In the genomic region with DNA sequence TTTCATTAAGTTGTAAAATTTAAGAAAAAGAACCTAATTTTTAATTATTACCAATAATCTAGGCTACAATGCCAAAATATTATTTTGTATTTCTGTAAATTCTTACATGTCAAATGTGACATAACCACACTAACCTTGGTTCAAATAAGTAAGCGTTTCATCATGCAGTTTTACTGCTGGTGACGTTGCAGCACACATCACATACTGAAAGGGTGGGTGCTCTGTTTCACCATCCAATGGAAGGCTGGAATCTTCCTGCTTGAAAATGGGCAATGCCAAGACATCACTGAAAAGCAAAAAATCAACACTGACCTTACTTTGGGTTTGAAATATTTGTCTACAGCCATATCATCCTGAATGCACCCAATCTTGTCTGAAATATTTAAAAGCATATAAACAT, we compare ENCODE assay signal across 28 cellular contexts. TPM values are rescaled to one million over a fixed set of nuclear protein-coding genes. Genes with fewer than 3 reads are reported as not detected.
A peak's percentile ranks its signal among the peaks of the same experiment; 100 is the strongest.
DNase-seq lines count a peak whose midpoint lies in the region; ATAC-seq and TF ChIP-seq lines count a peak whose summit lies in the region.
"Had no signal": no experiment of that assay in that cellular context is flagged by ENCODE, and none has a peak within 500 bp of the region (broad histone marks: within the 10 kb centered on the region; RNA-seq: fewer than 3 reads in every experiment).

No MANE protein-coding gene starts in this region.

- no peak for ATAC-seq in stimulated activated naive CD8-positive, alpha-beta T cell treated with anti-CD3 and anti-CD28 coated beads, Interleukin-15, Interleukin-2, amounts not matched to agents 100 U/mL and 50 U/mL, for 24 hours
- ATAC-seq in HG02610 (IDR thresholded peaks at IDR 0.05; ENCODE audit: unreplicated experiment) (no peak), GM21423 (IDR thresholded peaks at IDR 0.05; ENCODE audit: unreplicated experiment) (no peak), GM18868 (IDR thresholded peaks at IDR 0.05; ENCODE audit: unreplicated experiment) (no peak)
- ATAC-seq: body of pancreas; stimulated activated naive B cell treated with anti-CD40 and anti-IgM and Interleukin-4, amounts not matched to agents 10 μg/mL and 1 μg/mL and 100 μg/mL, for 72 hours; T-cell had no signal

- no peak for TF ChIP-seq CTCF in fibroblast of the aortic adventitia (IDR thresholded peaks at IDR 0.05; ENCODE audit: insufficient read depth, low read length)

- H3K27ac Mint-ChIP-seq in stimulated activated naive CD8-positive, alpha-beta T cell treated with anti-CD3 and anti-CD28 coated beads, Interleukin-15, Interleukin-2, amounts not matched to agents 100 ng/mL and 50 ng/mL, for 24 hours, result peak overlapping the region; percentile 18
- H3K27ac Mint-ChIP-seq: naive B cell; stimulated activated naive B cell treated with anti-CD40 and anti-IgM and Interleukin-4, amounts not matched to agents 10 μg/mL and 1 μg/mL and 100 μg/mL, for 72 hours; T-cell had no signal

- no peaks in the 10 kb centered on the region for H3K27me3 Mint-ChIP-seq in stimulated activated naive CD8-positive, alpha-beta T cell treated with anti-CD3 and anti-CD28 coated beads, Interleukin-15, Interleukin-2, amounts not matched to agents 100 ng/mL and 50 ng/mL, for 24 hours
- H3K27me3 Mint-ChIP-seq: naive B cell; stimulated activated naive B cell treated with anti-CD40 and anti-IgM and Interleukin-4, amounts not matched to agents 10 μg/mL and 1 μg/mL and 100 μg/mL, for 72 hours; T-cell had no signal

- peaks cover 39% of the 10 kb centered on the region for H3K4me1 Mint-ChIP-seq in stimulated activated naive CD8-positive, alpha-beta T cell treated with anti-CD3 and anti-CD28 coated beads, Interleukin-15, Interleukin-2, amounts not matched to agents 100 ng/mL and 50 ng/mL, for 24 hours (ENCODE audit: low read depth)

- H3K36me3 Mint-ChIP-seq in stimulated activated naive CD8-positive, alpha-beta T cell treated with anti-CD3 and anti-CD28 coated beads, Interleukin-15, Interleukin-2, amounts not matched to agents 100 ng/mL and 50 ng/mL, for 24 hours (ENCODE audit: low read depth), result peaks cover 44% of the 10 kb centered on the region

- H3K4me3 Mint-ChIP-seq in stimulated activated naive CD8-positive, alpha-beta T cell treated with anti-CD3 and anti-CD28 coated beads, Interleukin-15, Interleukin-2, amounts not matched to agents 100 ng/mL and 50 ng/mL, for 24 hours, result no peak overlapping the region
- H3K4me3 Mint-ChIP-seq: naive B cell; stimulated activated naive B cell treated with anti-CD40 and anti-IgM and Interleukin-4, amounts not matched to agents 10 μg/mL and 1 μg/mL and 100 μg/mL, for 72 hours; T-cell had no signal

- DNase-seq in stimulated activated naive CD8-positive, alpha-beta T cell treated with anti-CD3 and anti-CD28 coated beads, Interleukin-15, Interleukin-2, amounts not matched to agents 100 U/mL and 50 U/mL, for 24 hours, result no peak
- DNase-seq in NCI-H69 (lab: John Stamatoyannopoulos, UW) (peak; percentile 80), fibroblast of the aortic adventitia (ENCODE audit: low read depth) (peak; percentile 17), DMS 273 treated with DMSO at 0.1 percent for 48 hours (lab: John Stamatoyannopoulos, UW) (no peak)
- DNase-seq: activated CD4-positive, CD25-positive, alpha-beta regulatory T cell treated with anti-CD3 and anti-CD28 coated beads, Interleukin-2, amount 50 U/mL, for 72 hours; activated gamma-delta T cell; activated T-cell treated with anti-CD3 and anti-CD28 coated beads, Interleukin-2, amount 50 U/mL, for 1 hour; body of pancreas; effector CD8-positive, alpha-beta T cell; hypothalamus; KBM-7; left ventricle myocardium inferior; MG63; naive B cell; NCI-H187 treated with DMSO at 0.1 percent for 48 hours; NCI-H226; occipital lobe; Peyer's patch; retina; spleen; stimulated activated CD4-positive, alpha-beta T cell treated with anti-CD3 and anti-CD28 coated beads, Interleukin-2, amount 100 ng/mL, for 48 hours; stimulated activated naive B cell treated with anti-CD40 and anti-IgM and Interleukin-4, amounts not matched to agents 10 μg/mL and 1 μg/mL and 100 μg/mL, for 72 hours; T-cell had no signal

- H3K9me3 Mint-ChIP-seq in stimulated activated naive CD8-positive, alpha-beta T cell treated with anti-CD3 and anti-CD28 coated beads, Interleukin-15, Interleukin-2, amounts not matched to agents 100 ng/mL and 50 ng/mL, for 24 hours, result no peaks in the 10 kb centered on the region
- H3K9me3 Mint-ChIP-seq: naive B cell, T-cell had no signal

- no peak overlapping the region for H3K4me3 ChIP-seq in fibroblast of the aortic adventitia (ENCODE audit: low read depth, low read length)
- H3K4me3 ChIP-seq: body of pancreas, left ventricle myocardium inferior, MG63, Peyer's patch, SJCRH30, spleen had no signal

RNA-seq across cellular contexts. Expression of a gene that starts 14.7 kb away (rescaled TPM):
- 40.1 and 48.3 TPM in 2 replicates for total RNA-seq in fibroblast of the aortic adventitia (ENCODE audit: low replicate concordance)

Comparison
In these comparisons a context has a peak if more than half of its experiments do, and no peak if none do; other contexts are left out.
1. DNase-seq: peak in NCI-H69 (single experiment) and fibroblast of the aortic adventitia (single experiment); none in stimulated activated naive CD8-positive, alpha-beta T cell treated with anti-CD3 and anti-CD28 coated beads, Interleukin-15, Interleukin-2, amounts not matched to agents 100 U/mL and 50 U/mL, for 24 hours (single experiment) and DMS 273 treated with DMSO at 0.1 percent for 48 hours (single experiment).